In genomic region chr5:94429566-94429965, GRCh38 we compare ENCODE assay signal across 8 cellular contexts.
"Had no signal": no experiment of that assay in that cellular context is flagged by ENCODE, and none has a peak within 500 bp of the region (broad histone marks: within the 10 kb centered on the region; RNA-seq: fewer than 3 reads in every experiment).

No MANE protein-coding gene starts in this region.

- H3K27ac ChIP-seq: HL-60 had no signal

- DNase-seq: H7, HFFc6, KBM-7 had no signal

- H3K36me3 ChIP-seq: HAP-1 had no signal

- H3K9me3 Mint-ChIP-seq: HFFc6 had no signal

- FAIRE-seq: HepG2 had no signal

- H3K27me3 Mint-ChIP-seq: IgD-negative memory B cell had no signal

- H3K36me3 Mint-ChIP-seq: IgD-negative memory B cell had no signal

- H3K4me3 Mint-ChIP-seq: GM23338, HFFc6, IgD-negative memory B cell had no signal

- H3K4me1 Mint-ChIP-seq: IgD-negative memory B cell had no signal

- H3K27ac Mint-ChIP-seq: GM23338, HFFc6, IgD-negative memory B cell had no signal

- H3K4me1 ChIP-seq: HAP-1 had no signal

- H3K9me3 ChIP-seq: HAP-1 had no signal

- H3K4me3 ChIP-seq: GM23338, HAP-1 had no signal
